ENCODE assay signal across 8 cellular contexts in genomic region chr20:5000263-5001173, GRCh38. TPM values are rescaled to one million over a fixed set of nuclear protein-coding genes. Genes with fewer than 3 reads are reported as not detected.
DNase-seq lines count a peak whose midpoint lies in the region; ATAC-seq and TF ChIP-seq lines count a peak whose summit lies in the region.

No MANE protein-coding gene starts in this region.

- H3K4me3 ChIP-seq in muscle layer of colon (ENCODE audit: low read depth in 1 of 2, low read length in 2 of 2) (peak overlapping the region; percentile 84 to 93), transverse colon (peak overlapping the region; percentile 88 to 98 (median 95))

- no peaks in the 10 kb centered on the region for H3K27me3 ChIP-seq in muscle layer of colon (ENCODE audit: control insufficient read depth in 1 of 2, insufficient read depth in 2 of 2, low read length in 2 of 2)
- H3K27me3 ChIP-seq in transverse colon: no peaks in the 10 kb centered on the region

- H3K9me3 ChIP-seq in muscle layer of colon (ENCODE audit: low read length) (no peaks in the 10 kb centered on the region), transverse colon (no peaks in the 10 kb centered on the region)

- peak overlapping the region; percentile 58 for H3K27ac ChIP-seq in muscle layer of colon (ENCODE audit: low read depth, low read length)
- H3K27ac ChIP-seq in transverse colon: peak overlapping the region in 3 of 4 donors; percentile 59 to 65 (median 60)

- ATAC-seq in GM19035 (IDR thresholded peaks at IDR 0.05; ENCODE audit: unreplicated experiment) (peak; percentile 47), esophagus mucosa (peak; percentile 36)

- intact Hi-C loops in transverse colon (cut with DNase I; ENCODE audit: low total_unique reads): no loop called here

- TF ChIP-seq POLR2A in transverse colon (IDR thresholded peaks at IDR 0.05): no peak

- WGBS in transverse colon (ENCODE audit: low coverage in 1 of 2), 2 donors: 5% methylated on average over 7 to 51 of the region's 53 CpGs

- peak overlapping the region; percentile 68 for H3K9ac ChIP-seq in muscle layer of colon (ENCODE audit: low read length)

- peaks cover 12% of the 10 kb centered on the region for H3K4me1 ChIP-seq in muscle layer of colon (ENCODE audit: insufficient read depth, low read length)
- peaks cover 6 to 29% (median 14%) of the 10 kb centered on the region in 4 donors for H3K4me1 ChIP-seq in transverse colon

- TF ChIP-seq CTCF in transverse colon (IDR thresholded peaks at IDR 0.05): no peak

- no peak for TF ChIP-seq EP300 in transverse colon (IDR thresholded peaks at IDR 0.05; ENCODE audit: low read depth)

- in situ Hi-C loops in transverse colon (cut with MboI; ENCODE audit: low pct_ligation_motif_present in 1 of 4, low pct_unique_long_range_greater_than_20kb in 1 of 4, low sequenced_read_pairs in 3 of 4): no loop called here

- DNase-seq in AG08396 (ENCODE audit: low spot score) (peak; percentile 63), NCI-H1105 treated with DMSO at 0.1 percent for 48 hours (lab: John Stamatoyannopoulos, UW) (peak; percentile 48), transverse colon (peak; percentile 39), NOMO-1 treated with dmso at 0.1 percent for 144 hours (lab: John Stamatoyannopoulos, UW; ENCODE audit: unreplicated experiment) (no peak)
- DNase-seq in activated CD8-positive, alpha-beta memory T cell treated with anti-CD3 and anti-CD28 coated beads, Interleukin-2, amount 50 U/mL, for 4 hours: peak; percentile 42

- H3K36me3 ChIP-seq in muscle layer of colon (ENCODE audit: insufficient read depth, low read length) (no peaks in the 10 kb centered on the region), transverse colon (no peaks in the 10 kb centered on the region)

RNA-seq across cellular contexts. Expression of gene SLC23A2, which starts 0.8 kb away (rescaled TPM):
- total RNA-seq in esophagus mucosa: 9.4 TPM
- 10 to 100 TPM in 1 of 4 donors, 1 to 10 TPM in 3; 5.0 to 11.6 (median 7.9) TPM for total RNA-seq in transverse colon
